In genomic region chr16:23833504-23833903, GRCh38 we compare ENCODE assay signal across 11 cellular contexts. TPM values are rescaled to one million over a fixed set of nuclear protein-coding genes. Genes with fewer than 3 reads are reported as not detected.
"Had no signal": no experiment of that assay in that cellular context is flagged by ENCODE, and none has a peak within 500 bp of the region (broad histone marks: within the 10 kb centered on the region; RNA-seq: fewer than 3 reads in every experiment).

No MANE protein-coding gene starts in this region.

- H3K4me2 ChIP-seq: KMS-11 had no signal

- FAIRE-seq: HepG2, HTR-8/SVneo had no signal

- H3K27me3 Mint-ChIP-seq: IgD-negative memory B cell had no signal

- ATAC-seq: HepG2 had no signal

- H3K9ac ChIP-seq: KMS-11 had no signal

- H3K27ac ChIP-seq: HL-60, KMS-11 had no signal

- DNase-seq: IMR-90, Kasumi-1, KBM-7, KG1 had no signal

RNA-seq across cellular contexts. Expression of gene PRKCB, which starts 2.3 kb away (rescaled TPM):
- total RNA-seq: HepG2, HT-29, HT1080 had no signal
- polyA plus RNA-seq: IMR-90 had no signal
